In the genomic region with DNA sequence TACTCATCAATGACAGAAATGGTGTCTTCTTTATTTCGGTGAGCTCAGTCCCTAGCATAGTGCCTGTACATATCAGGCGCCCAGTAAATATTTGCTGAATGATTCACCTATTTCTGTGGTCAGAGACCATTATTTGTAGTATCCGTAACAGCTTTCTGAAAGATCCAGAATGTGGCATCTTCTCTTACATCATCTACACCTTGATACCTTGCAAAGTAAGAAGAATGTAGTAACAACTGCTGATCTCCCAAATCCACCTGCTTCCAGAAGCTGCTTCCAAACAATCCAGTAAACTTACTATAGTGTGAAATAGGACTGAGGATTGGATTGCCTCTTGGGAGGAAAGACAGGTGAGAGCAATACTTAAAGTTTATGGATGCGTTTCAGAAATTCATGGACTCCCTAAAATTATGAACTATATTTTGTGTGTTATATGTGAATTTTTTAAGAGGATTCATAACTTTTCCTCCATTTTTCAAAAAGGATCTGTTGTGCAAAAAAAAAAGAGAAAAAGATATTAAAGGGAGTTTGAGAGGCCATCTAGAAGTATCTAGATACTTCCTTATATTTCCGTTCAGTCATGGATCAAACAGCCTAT, we compare ENCODE assay signal across 8 cellular contexts. TPM values are rescaled to one million over a fixed set of nuclear protein-coding genes. Genes with fewer than 3 reads are reported as not detected.
DNase-seq lines count a peak whose midpoint lies in the region; ATAC-seq, FAIRE-seq and TF ChIP-seq lines count a peak whose summit lies in the region.

No MANE protein-coding gene starts in this region.

- FAIRE-seq in kidney (lab: Jason Lieb, UNC): no peak

- H3K9ac ChIP-seq in kidney (ENCODE audit: low read length in 2 of 2): no peak overlapping the region

- H3K4me1 Mint-ChIP-seq in activated T-helper 2 cell treated with anti-CD3 and anti-CD28 coated beads, Interferon-gamma antibody, Interleukin-2, Interleukin-4, amounts not matched to agents 10 μg/mL and 5 μg/mL and 100 μg/mL, durations not matched to agents 14 hours and 24 hours and 36 hours (ENCODE audit: low read depth): peaks cover 41% of the 10 kb centered on the region

- DNase-seq in HCEC 1CT (peak; percentile 69), kidney (no peak), tibial nerve (ENCODE audit: low spot score in 2 of 2) (no peak), islet precursor cell (no peak), NCI-H1694 (lab: John Stamatoyannopoulos, UW) (no peak)
- no peak for DNase-seq in activated T-helper 2 cell treated with anti-CD3 and anti-CD28 coated beads, Interferon-gamma antibody, Interleukin-2, Interleukin-4, amounts not matched to agents 10 μg/mL and 5 μg/mL and 100 μg/mL, durations not matched to agents 14 hours and 24 hours and 36 hours (ENCODE audit: low spot score)

- no peaks in the 10 kb centered on the region for H3K9me3 Mint-ChIP-seq in activated T-helper 2 cell treated with anti-CD3 and anti-CD28 coated beads, Interferon-gamma antibody, Interleukin-2, Interleukin-4, amounts not matched to agents 10 μg/mL and 5 μg/mL and 100 μg/mL, durations not matched to agents 14 hours and 24 hours and 36 hours

- peak overlapping the region; percentile 85 to 92 for H3K4me3 ChIP-seq in kidney (ENCODE audit: low read length in 2 of 2)
- peak overlapping the region in 1 of 4 donors; percentile 68 for H3K4me3 ChIP-seq in tibial nerve

- no peak for TF ChIP-seq CTCF in 22Rv1 (IDR thresholded peaks at IDR 0.05)
- no peak for TF ChIP-seq CTCF in kidney (IDR thresholded peaks at IDR 0.05; ENCODE audit: borderline replicate concordance, extremely low read depth, insufficient read depth)
- no peak for TF ChIP-seq CTCF in tibial nerve (IDR thresholded peaks at IDR 0.05)

- no peaks in the 10 kb centered on the region for H3K27me3 Mint-ChIP-seq in activated T-helper 2 cell treated with anti-CD3 and anti-CD28 coated beads, Interferon-gamma antibody, Interleukin-2, Interleukin-4, amounts not matched to agents 10 μg/mL and 5 μg/mL and 100 μg/mL, durations not matched to agents 14 hours and 24 hours and 36 hours (ENCODE audit: low read depth)

- H3K4me3 Mint-ChIP-seq in activated T-helper 2 cell treated with anti-CD3 and anti-CD28 coated beads, Interferon-gamma antibody, Interleukin-2, Interleukin-4, amounts not matched to agents 10 μg/mL and 5 μg/mL and 100 μg/mL, durations not matched to agents 14 hours and 24 hours and 36 hours (ENCODE audit: low read depth): peak overlapping the region; percentile 95

- 90 to 94% methylated on average over 5 of the region's 5 CpGs for WGBS in tibial nerve, 2 donors

- H3K4me1 ChIP-seq in kidney (ENCODE audit: control insufficient read depth in 1 of 2, insufficient read depth in 1 of 2, low read depth in 1 of 2, low read length in 2 of 2) (peaks cover 4 to 10% of the 10 kb centered on the region in 2 donors), tibial nerve (peaks cover 0 to 19% (median 12%) of the 10 kb centered on the region in 4 donors)

- H3K27me3 ChIP-seq in tibial nerve: no peaks in the 10 kb centered on the region

- intact Hi-C loops in activated T-helper 2 cell treated with anti-CD3 and anti-CD28 coated beads, Interferon-gamma antibody, Interleukin-2, Interleukin-4, amounts not matched to agents 10 μg/mL and 5 μg/mL and 100 μg/mL, durations not matched to agents 14 hours and 24 hours and 36 hours (cut with micrococcal nuclease): loop anchor here (2.0 to 5.0 kb wide), 2 partner anchors 84 to 207 kb away; a partner anchor contains a TSS
- intact Hi-C loops in kidney (cut with DNase I): no loop called here

- peaks cover 13% of the 10 kb centered on the region for H3K36me3 Mint-ChIP-seq in activated T-helper 2 cell treated with anti-CD3 and anti-CD28 coated beads, Interferon-gamma antibody, Interleukin-2, Interleukin-4, amounts not matched to agents 10 μg/mL and 5 μg/mL and 100 μg/mL, durations not matched to agents 14 hours and 24 hours and 36 hours (ENCODE audit: low read depth)

- H3K27ac ChIP-seq in 22Rv1: peak overlapping the region; percentile 89
- H3K27ac ChIP-seq in kidney (ENCODE audit: low read depth in 2 of 2, low read length in 2 of 2): peak overlapping the region in 1 of 2 donors; percentile 52
- H3K27ac ChIP-seq in tibial nerve: peak overlapping the region in 3 of 4 donors; percentile 81 to 95 (median 92)

- H3K9me3 ChIP-seq in kidney (ENCODE audit: control insufficient read depth in 1 of 2, low read length in 2 of 2) (no peaks in the 10 kb centered on the region), tibial nerve (no peaks in the 10 kb centered on the region)

- TF ChIP-seq EP300 in tibial nerve (IDR thresholded peaks at IDR 0.05): no peak

- peak overlapping the region; percentile 95 for H3K27ac Mint-ChIP-seq in activated T-helper 2 cell treated with anti-CD3 and anti-CD28 coated beads, Interferon-gamma antibody, Interleukin-2, Interleukin-4, amounts not matched to agents 10 μg/mL and 5 μg/mL and 100 μg/mL, durations not matched to agents 14 hours and 24 hours and 36 hours

- no peak for TF ChIP-seq POLR2A in tibial nerve (IDR thresholded peaks at IDR 0.05)

- H3K36me3 ChIP-seq in kidney (ENCODE audit: control insufficient read depth in 1 of 2, insufficient read depth in 2 of 2, low read length in 2 of 2) (no peaks in the 10 kb centered on the region), tibial nerve (peaks cover 0 to 7% (median 0%) of the 10 kb centered on the region in 3 donors)

- no peak for ATAC-seq in esophagus mucosa

RNA-seq across cellular contexts. Expression of a gene that starts 0.9 kb away (rescaled TPM):
- 76.7 and 80.7 TPM in 2 replicates for total RNA-seq in activated T-helper 2 cell treated with anti-CD3 and anti-CD28 coated beads, Interferon-gamma antibody, Interleukin-2, Interleukin-4, amounts not matched to agents 10 μg/mL and 5 μg/mL and 100 μg/mL, durations not matched to agents 14 hours and 24 hours and 36 hours
- total RNA-seq in kidney (41.0 TPM), tibial nerve (10 to 100 TPM; 13.2 to 21.2 (median 16.5) TPM), esophagus mucosa (21.4 TPM)
- polyA plus RNA-seq in kidney (ENCODE audit: insufficient read depth, low read depth, low replicate concordance): 2.6 TPM
